ENCODE assay signal across 7 cellular contexts in the genomic region with DNA sequence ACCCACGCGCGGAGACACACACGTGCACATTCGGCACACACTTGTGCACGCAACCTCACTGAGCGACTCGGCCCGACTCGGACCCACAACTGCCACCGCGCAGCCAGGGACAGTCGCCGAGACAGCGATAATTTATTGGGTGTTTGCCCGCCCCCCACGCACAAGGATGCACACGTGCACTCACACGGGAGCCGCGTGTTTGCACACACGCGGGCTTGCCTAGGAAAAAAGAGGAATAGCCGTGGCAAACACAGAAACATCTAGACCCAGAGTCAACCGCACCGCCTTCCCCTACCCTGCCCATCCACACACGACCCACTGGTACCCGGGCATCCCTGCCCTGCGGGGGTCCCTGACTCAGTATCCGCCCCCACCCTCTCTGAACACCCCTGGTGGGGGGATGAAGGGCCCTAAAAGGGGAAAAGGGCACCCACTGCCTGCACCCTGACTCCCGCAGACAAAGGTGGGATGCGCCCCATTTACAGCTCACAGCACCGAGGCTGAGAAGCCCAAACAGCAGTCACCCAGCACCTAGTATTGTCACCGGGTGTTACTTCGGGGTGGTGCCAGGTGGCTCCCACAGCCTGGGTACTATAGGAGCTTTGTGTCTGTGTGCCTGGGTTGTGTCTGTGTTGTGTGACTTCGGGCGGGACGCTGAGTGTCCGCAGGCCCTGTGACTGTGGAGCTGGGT. TPM values are rescaled to one million over a fixed set of nuclear protein-coding genes. Genes with fewer than 3 reads are reported as not detected.
DNase-seq lines count a peak whose midpoint lies in the region; ATAC-seq and TF ChIP-seq lines count a peak whose summit lies in the region.

No MANE protein-coding gene starts in this region.

- no peak overlapping the region for H3K4me3 ChIP-seq in HL-60 (replicated peaks; ENCODE audit: insufficient read depth, low read length)
- peak overlapping the region in 1 of 2 donors; percentile 74 for H3K4me3 ChIP-seq in right atrium auricular region
- peak overlapping the region; percentile 23 to 79 (median 69) for H3K4me3 ChIP-seq in skeletal muscle tissue (ENCODE audit: low read length in 3 of 3)

- H3K27me3 ChIP-seq in HL-60 (ENCODE audit: insufficient read depth, poor library complexity, severe bottlenecking) (no peaks in the 10 kb centered on the region), right atrium auricular region (no peaks in the 10 kb centered on the region), skeletal muscle tissue (ENCODE audit: control insufficient read depth in 3 of 3, insufficient read depth in 3 of 3, low read length in 3 of 3) (peaks cover 7 to 30% (median 29%) of the 10 kb centered on the region in 3 donors)

- TF ChIP-seq CTCF in HL-60 (IDR thresholded peaks at IDR 0.05; ENCODE audit: insufficient read depth, low read length) (no peak), right atrium auricular region (IDR thresholded peaks at IDR 0.05) (no peak)

- H3K4me1 ChIP-seq in right atrium auricular region (peaks cover 0 to 77% of the 10 kb centered on the region in 2 donors), skeletal muscle tissue (ENCODE audit: control insufficient read depth in 3 of 3, insufficient read depth in 3 of 3, low read length in 3 of 3) (peaks cover 56 to 65% (median 61%) of the 10 kb centered on the region in 3 donors)

- no peak for ATAC-seq in GM21576 (IDR thresholded peaks at IDR 0.05; ENCODE audit: unreplicated experiment)

- H3K9me3 ChIP-seq in right atrium auricular region, result no peaks in the 10 kb centered on the region
- no peaks in the 10 kb centered on the region for H3K9me3 ChIP-seq in skeletal muscle tissue (ENCODE audit: control insufficient read depth in 3 of 3, low read length in 3 of 3)

- H3K36me3 ChIP-seq in right atrium auricular region (no peaks in the 10 kb centered on the region), skeletal muscle tissue (ENCODE audit: control insufficient read depth in 3 of 3, insufficient read depth in 3 of 3, low read length in 3 of 3) (no peaks in the 10 kb centered on the region)

- peak overlapping the region; percentile 98 for H3K27ac ChIP-seq in HL-60 (replicated peaks)
- peak overlapping the region; percentile 92 to 96 for H3K27ac ChIP-seq in right atrium auricular region
- H3K27ac ChIP-seq in skeletal muscle tissue (ENCODE audit: low read depth, low read length), result peak overlapping the region; percentile 95

- peak overlapping the region in 2 of 3 donors; percentile 48 to 77 for H3K9ac ChIP-seq in skeletal muscle tissue (ENCODE audit: low read depth in 1 of 3, low read length in 3 of 3)

- DNase-seq in HL-60 (ENCODE audit: low read depth in 1 of 2, low spot score in 1 of 2) (no peak), right atrium auricular region (ENCODE audit: low spot score) (no peak), superior temporal gyrus (ENCODE audit: extremely low spot score) (no peak), NCI-H1092 treated with DMSO at 0.1 percent for 48 hours (lab: John Stamatoyannopoulos, UW) (no peak)
- DNase-seq in activated CD8-positive, alpha-beta memory T cell treated with anti-CD3 and anti-CD28 coated beads, Interleukin-2, amount 50 U/mL, for 4 hours, result peak; percentile 46

RNA-seq across cellular contexts. Expression of a gene that starts 1.0 kb away (rescaled TPM):
- total RNA-seq in right atrium auricular region, result 10 to 100 TPM; 31.7 to 59.5 TPM
- 79.3 TPM for total RNA-seq in skeletal muscle tissue

RNA-seq across cellular contexts. Expression of a gene that starts 19.8 kb away (rescaled TPM):
- 10 to 100 TPM; 24.1 to 49.4 TPM for total RNA-seq in right atrium auricular region
- 86.6 TPM for total RNA-seq in skeletal muscle tissue

RNA-seq across cellular contexts. Expression of a gene that starts 20.8 kb away (rescaled TPM):
- 1 to 10 TPM; 2.6 to 6.8 TPM for total RNA-seq in right atrium auricular region
- total RNA-seq in skeletal muscle tissue, result 2.1 TPM

RNA-seq across cellular contexts. Expression of a gene that starts 32.2 kb away (rescaled TPM):
- total RNA-seq in right atrium auricular region (1 to 10 TPM; 1.1 to 2.7 TPM), skeletal muscle tissue (1.0 TPM)
